ENCODE assay signal across 11 cellular contexts in the genomic region with DNA sequence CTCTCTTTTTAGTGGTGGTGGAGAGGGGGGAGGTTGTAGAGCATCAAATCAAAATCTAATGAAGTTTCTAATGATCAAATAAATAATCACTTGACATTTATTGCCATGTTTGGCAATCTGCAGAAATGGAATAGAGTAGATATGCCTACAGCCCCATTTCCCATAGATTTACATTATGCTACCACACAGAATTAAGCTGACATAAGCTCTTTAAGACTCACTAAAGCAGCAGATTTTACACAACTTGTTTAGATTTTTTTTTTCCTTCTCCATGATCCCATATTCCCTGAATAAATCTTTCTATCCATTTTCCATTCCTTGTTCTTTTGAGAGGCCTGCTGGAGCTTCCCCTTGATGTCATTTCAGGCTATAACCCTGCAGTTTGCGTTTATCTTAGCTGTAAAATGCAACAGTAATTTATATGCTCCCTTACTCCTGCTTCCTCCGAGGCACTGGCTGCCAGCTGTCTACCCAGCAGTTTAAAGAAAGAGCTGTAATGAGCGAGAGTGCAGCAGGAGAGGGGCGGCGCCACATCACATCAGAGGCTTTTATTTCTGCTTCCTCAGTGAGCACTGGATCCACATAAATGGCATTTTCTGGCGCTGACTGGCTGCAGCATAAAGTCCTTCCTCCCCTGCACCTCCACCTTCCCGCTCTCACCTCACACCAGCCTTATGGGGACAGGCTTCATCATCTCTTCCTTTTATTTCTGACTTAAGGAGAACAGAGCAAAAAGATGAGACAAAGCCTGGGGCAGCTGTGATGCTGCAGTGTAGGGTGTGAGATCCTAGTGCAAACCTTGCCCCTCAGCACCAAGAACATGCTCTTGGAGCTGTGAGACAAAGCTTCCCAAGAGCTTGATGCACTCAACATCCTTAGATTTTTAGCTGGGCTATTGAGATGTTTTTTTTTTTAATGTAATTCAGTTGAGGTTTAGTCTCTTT.
DNase-seq lines count a peak whose midpoint lies in the region; ATAC-seq and TF ChIP-seq lines count a peak whose summit lies in the region.
"Had no signal": no experiment of that assay in that cellular context is flagged by ENCODE, and none has a peak within 500 bp of the region (broad histone marks: within the 10 kb centered on the region; RNA-seq: fewer than 3 reads in every experiment).

No MANE protein-coding gene starts in this region.

- no peak overlapping the region for H3K4me2 ChIP-seq in DND-41 (ENCODE audit: insufficient read depth, low read length)

- H3K36me3 ChIP-seq in DND-41 (ENCODE audit: insufficient read depth, low read length) (no peaks in the 10 kb centered on the region), ectodermal cell (ENCODE audit: control insufficient read depth, insufficient read depth, low read length) (no peaks in the 10 kb centered on the region), neuron (ENCODE audit: insufficient read depth, low read length) (no peaks in the 10 kb centered on the region), gastrocnemius medialis (no peaks in the 10 kb centered on the region)

- H3K27ac ChIP-seq in DND-41 (ENCODE audit: low read length) = no peak overlapping the region
- peak overlapping the region; percentile 50 for H3K27ac ChIP-seq in ectodermal cell (ENCODE audit: insufficient read depth, low read depth, low read length, poor library complexity, severe bottlenecking)
- no peak overlapping the region for H3K27ac ChIP-seq in gastrocnemius medialis
- H3K27ac ChIP-seq: SK-N-MC had no signal

- intact Hi-C loops in gastrocnemius medialis (cut with DNase I; ENCODE audit: low total_unique reads) = no loop called here

- DNase-seq in DND-41 (peak; percentile 8), NCI-H510A (lab: John Stamatoyannopoulos, UW) (peak; percentile 28), NCI-H187 treated with DMSO at 0.1 percent for 48 hours (lab: John Stamatoyannopoulos, UW) (no peak), gastrocnemius medialis (no peak), dedifferentiated amniotic fluid mesenchymal stem cell (ENCODE audit: extremely low spot score) (no peak)
- DNase-seq: GF-D8, right cardiac atrium had no signal

- no peak overlapping the region for H3K9ac ChIP-seq in DND-41 (ENCODE audit: low read depth, low read length)

- H2AFZ ChIP-seq in DND-41 (ENCODE audit: low read depth, low read length) (peak overlapping the region; percentile 38; the same call in 1 of the 2 replicates), neuron (ENCODE audit: low read depth, low read length) (peak overlapping the region; percentile 7)

- H3K9me3 ChIP-seq in DND-41 (ENCODE audit: insufficient read depth, low read length, severe bottlenecking) (no peaks in the 10 kb centered on the region), ectodermal cell (ENCODE audit: control insufficient read depth, low read length) (no peaks in the 10 kb centered on the region), neuron (ENCODE audit: low read length) (peaks cover 3% of the 10 kb centered on the region), gastrocnemius medialis (no peaks in the 10 kb centered on the region)

- ATAC-seq in DND-41 (ENCODE audit: insufficient read depth, low read depth) (peak; percentile 67; the same call in 2 of the 3 replicates), gastrocnemius medialis (no peak), GM18498 (IDR thresholded peaks at IDR 0.05; ENCODE audit: unreplicated experiment) (no peak)
- ATAC-seq: right cardiac atrium had no signal

- WGBS in ectodermal cell, 2 experiments = 13 to 22% methylated on average over 7 of the region's 7 CpGs

- H4K20me1 ChIP-seq in DND-41 (ENCODE audit: insufficient read depth, low read length) = no peaks in the 10 kb centered on the region

- no peak for TF ChIP-seq POLR2A in gastrocnemius medialis (IDR thresholded peaks at IDR 0.05)

- H3K27me3 ChIP-seq in DND-41 (ENCODE audit: insufficient read depth, low read length, poor library complexity) (no peaks in the 10 kb centered on the region), ectodermal cell (ENCODE audit: control insufficient read depth, insufficient read depth, low read length, poor library complexity, severe bottlenecking) (no peaks in the 10 kb centered on the region), neuron (ENCODE audit: insufficient read depth, low read length) (no peaks in the 10 kb centered on the region), gastrocnemius medialis (no peaks in the 10 kb centered on the region)

- H3K4me1 ChIP-seq in DND-41 (ENCODE audit: insufficient read depth, low read length) (0 out of 2 replicates have a peak, but pooled peaks cover 5% of the 10 kb centered on the region), ectodermal cell (ENCODE audit: control insufficient read depth, insufficient read depth, low read length) (peaks cover 17% of the 10 kb centered on the region), neuron (ENCODE audit: insufficient read depth, low read length) (peaks cover 44% of the 10 kb centered on the region), gastrocnemius medialis (no peaks in the 10 kb centered on the region)

- no peaks in the 10 kb centered on the region for H3K79me2 ChIP-seq in DND-41 (ENCODE audit: insufficient read depth, low read length)

- H3K4me3 ChIP-seq in DND-41 (ENCODE audit: low read depth in 1 of 2, low read length in 2 of 2) = no peak overlapping the region
- H3K4me3 ChIP-seq in ectodermal cell (ENCODE audit: insufficient read depth, low read depth, low read length) = no peak overlapping the region
- H3K4me3 ChIP-seq in neuron (ENCODE audit: low read length) = peak overlapping the region; percentile 36
- H3K4me3 ChIP-seq in gastrocnemius medialis = no peak overlapping the region
- H3K4me3 ChIP-seq: SK-N-MC had no signal

- TF ChIP-seq CTCF in DND-41 (IDR thresholded peaks at IDR 0.05; ENCODE audit: borderline replicate concordance, extremely low read depth, low read length, poor library complexity, severe bottlenecking) (no peak), gastrocnemius medialis (IDR thresholded peaks at IDR 0.05 in 4 of 5, conservative IDR thresholded peaks at IDR 0.05 in 1 of 5) (no peak)

- in situ Hi-C loops in gastrocnemius medialis (cut with MboI; ENCODE audit: low sequenced_read_pairs in 4 of 4) = no loop called here

Comparison
In these comparisons a context has a peak if more than half of its experiments do, and no peak if none do; other contexts are left out.
1. DNase-seq: peak in DND-41 (single experiment) and NCI-H510A (single experiment); none in NCI-H187 treated with DMSO at 0.1 percent for 48 hours (single experiment), gastrocnemius medialis (0 of 2) and dedifferentiated amniotic fluid mesenchymal stem cell (single experiment).